ENCODE assay signal across 21 cellular contexts in the genomic region with DNA sequence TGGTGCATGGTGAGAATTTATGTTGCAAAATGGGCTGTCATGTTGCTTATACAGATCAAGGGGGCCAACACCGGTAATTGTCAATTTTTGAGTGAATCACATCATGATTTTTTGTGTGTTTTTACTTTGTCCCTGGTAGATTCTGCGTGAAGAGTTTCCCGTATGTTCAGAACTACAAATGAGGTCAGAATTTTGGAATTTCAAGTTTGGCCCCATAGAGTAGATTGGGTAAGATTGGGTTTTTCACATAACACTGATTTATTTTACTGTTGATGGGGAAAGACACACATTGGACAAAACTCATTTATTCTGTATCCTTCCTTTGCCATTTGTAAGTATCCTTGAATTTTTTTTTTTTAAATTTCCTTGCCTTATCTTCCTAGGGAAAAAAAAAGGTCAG.
DNase-seq lines count a peak whose midpoint lies in the region; ATAC-seq, FAIRE-seq and TF ChIP-seq lines count a peak whose summit lies in the region.
"Had no signal": no experiment of that assay in that cellular context is flagged by ENCODE, and none has a peak within 500 bp of the region (broad histone marks: within the 10 kb centered on the region; RNA-seq: fewer than 3 reads in every experiment).

No MANE protein-coding gene starts in this region.

- no peaks in the 10 kb centered on the region for H4K20me1 ChIP-seq in astrocyte (ENCODE audit: insufficient read depth, low read length)

- no peak overlapping the region for H3K27ac ChIP-seq in astrocyte (ENCODE audit: low read depth, low read length)
- H3K27ac ChIP-seq: 22Rv1, C4-2B had no signal

- H3K9me3 Mint-ChIP-seq in astrocyte (ENCODE audit: unreplicated experiment) (no peaks in the 10 kb centered on the region), chondrocyte (ENCODE audit: low read depth) (peaks cover 12% of the 10 kb centered on the region)

- H3K36me3 Mint-ChIP-seq in astrocyte (ENCODE audit: low read depth, unreplicated experiment) (peaks cover 2% of the 10 kb centered on the region), chondrocyte (ENCODE audit: low read depth) (peaks cover 6% of the 10 kb centered on the region)
- H3K36me3 Mint-ChIP-seq: CD4-positive, CD25-positive, alpha-beta regulatory T cell; CD8-positive, alpha-beta T cell had no signal

- peak; percentile 29 for FAIRE-seq in astrocyte (lab: Jason Lieb, UNC)
- FAIRE-seq: A204.1, D721Med, GM12892, H1 had no signal

- no peaks in the 10 kb centered on the region for H3K79me2 ChIP-seq in astrocyte (ENCODE audit: insufficient read depth, low read length)

- H2AFZ ChIP-seq in astrocyte (ENCODE audit: low read depth, low read length): no peak overlapping the region

- no peak overlapping the region for H3K4me2 ChIP-seq in astrocyte (ENCODE audit: low read length)

- H3K4me1 ChIP-seq in astrocyte (ENCODE audit: insufficient read depth, low read length): no peaks in the 10 kb centered on the region

- H3K4me1 Mint-ChIP-seq in astrocyte (ENCODE audit: low read depth, unreplicated experiment) (peaks cover 14% of the 10 kb centered on the region), chondrocyte (ENCODE audit: low read depth) (peaks cover 19% of the 10 kb centered on the region)
- H3K4me1 Mint-ChIP-seq: CD4-positive, CD25-positive, alpha-beta regulatory T cell had no signal

- TF ChIP-seq CTCF in AG10803 (conservative IDR thresholded peaks at IDR 0.05; ENCODE audit: low read length): no peak
- no peak for TF ChIP-seq CTCF in astrocyte (IDR thresholded peaks at IDR 0.05; ENCODE audit: insufficient read depth, low read depth, low read length)
- no peak for TF ChIP-seq CTCF in chondrocyte (IDR thresholded peaks at IDR 0.05)

- H3K36me3 ChIP-seq in astrocyte (ENCODE audit: insufficient read depth, low read length): no peaks in the 10 kb centered on the region

- H3K27me3 ChIP-seq in astrocyte (ENCODE audit: insufficient read depth, low read length): no peaks in the 10 kb centered on the region

- peak; percentile 80 for DNase-seq in AG10803 (ENCODE audit: low read depth)
- DNase-seq in GM04503 (ENCODE audit: low read depth): peak; percentile 2
- peak; percentile 29 for DNase-seq in astrocyte (ENCODE audit: low read depth)
- DNase-seq in fibroblast of peridontal ligament (ENCODE audit: extremely low read depth): peak; percentile 4
- no peak for DNase-seq in chondrocyte (ENCODE audit: low spot score)
- DNase-seq: CD4-positive, CD25-positive, alpha-beta regulatory T cell; CD8-positive, alpha-beta T cell; DMS 273 treated with DMSO at 0.1 percent for 48 hours; DMS79; GF-D8; H7; HCEC 1CT had no signal

- no peak overlapping the region for H3K27ac Mint-ChIP-seq in astrocyte (ENCODE audit: unreplicated experiment)
- no peak overlapping the region for H3K27ac Mint-ChIP-seq in chondrocyte (ENCODE audit: unreplicated experiment)
- H3K27ac Mint-ChIP-seq: CD4-positive, CD25-positive, alpha-beta regulatory T cell; CD8-positive, alpha-beta T cell had no signal

- H3K27me3 Mint-ChIP-seq in astrocyte (ENCODE audit: low read depth, unreplicated experiment) (no peaks in the 10 kb centered on the region), chondrocyte (ENCODE audit: low read depth) (no peaks in the 10 kb centered on the region)
- H3K27me3 Mint-ChIP-seq: CD4-positive, CD25-positive, alpha-beta regulatory T cell had no signal

- no peak overlapping the region for H3K9ac ChIP-seq in astrocyte (ENCODE audit: low read length)

- no peak overlapping the region for H3K4me3 ChIP-seq in AG10803 (ENCODE audit: low read length)
- no peak overlapping the region for H3K4me3 ChIP-seq in astrocyte (ENCODE audit: insufficient read depth, low read depth, low read length)

- ATAC-seq in HG02763 (IDR thresholded peaks at IDR 0.05; ENCODE audit: unreplicated experiment) (no peak), HG02571 (IDR thresholded peaks at IDR 0.05; ENCODE audit: unreplicated experiment) (no peak), HG03108 (IDR thresholded peaks at IDR 0.05; ENCODE audit: unreplicated experiment) (no peak)
- ATAC-seq: CD8-positive, alpha-beta T cell had no signal

- H3K4me3 Mint-ChIP-seq in astrocyte (ENCODE audit: unreplicated experiment) (no peak overlapping the region), chondrocyte (ENCODE audit: unreplicated experiment) (no peak overlapping the region)
- H3K4me3 Mint-ChIP-seq: CD4-positive, CD25-positive, alpha-beta regulatory T cell; CD8-positive, alpha-beta T cell had no signal

- H3K9me3 ChIP-seq in astrocyte (ENCODE audit: insufficient read depth, low read depth, low read length): no peaks in the 10 kb centered on the region
